20 cellular contexts compared by ENCODE assay signal in genomic region chr16:88512728-88513674, GRCh38.
"Had no signal": no experiment of that assay in that cellular context is flagged by ENCODE, and none has a peak within 500 bp of the region (broad histone marks: within the 10 kb centered on the region; RNA-seq: fewer than 3 reads in every experiment).

No MANE protein-coding gene starts in this region.

- H3K36me3 ChIP-seq: esophagus muscularis mucosa, suprapubic skin, transverse colon, vagina had no signal

- H3K4me1 ChIP-seq: esophagus muscularis mucosa had no signal

- DNase-seq: activated CD4-positive, alpha-beta T cell treated with anti-CD3 and anti-CD28 coated beads, Interleukin-2, amount 50 U/mL, for 1 hour; activated CD4-positive, CD25-positive, alpha-beta regulatory T cell treated with anti-CD3 and anti-CD28 coated beads, Interleukin-2, amount 50 U/mL, for 72 hours; activated CD8-positive, alpha-beta memory T cell treated with anti-CD3 and anti-CD28 coated beads, Interleukin-2, amount 50 U/mL, for 4 hours; activated naive CD4-positive, alpha-beta T cell treated with anti-CD3 and anti-CD28 coated beads for 36 hours; activated T-cell treated with anti-CD3 and anti-CD28 coated beads, Interleukin-2, amount 50 U/mL, for 4 hours; anterior cingulate cortex; cerebellar nuclear complex; cortex of kidney; effector CD4-positive, alpha-beta T cell; stimulated activated naive B cell treated with anti-CD40 and anti-IgM and Interleukin-4, amounts not matched to agents 10 μg/mL and 1 μg/mL and 100 μg/mL, for 72 hours; T-cell; T-helper 9 cell; transverse colon had no signal

- H3K36me3 Mint-ChIP-seq: natural killer cell treated with Interleukin-12 subunit alpha and Interleukin-12 subunit beta and Interleukin-15 and Interleukin-18, amount 100 ng/mL, for 72 hours had no signal

- H3K9me3 Mint-ChIP-seq: activated naive CD4-positive, alpha-beta T cell treated with anti-CD3 and anti-CD28 coated beads for 36 hours; activated T-cell treated with anti-CD3 and anti-CD28 coated beads, Interleukin-2, amount 50 U/mL, for 4 hours; memory B cell; natural killer cell treated with Interleukin-12 subunit alpha and Interleukin-12 subunit beta and Interleukin-15 and Interleukin-18, amount 100 ng/mL, for 72 hours; T-cell had no signal

- H3K27ac ChIP-seq: esophagus muscularis mucosa, parathyroid adenoma, suprapubic skin, transverse colon, vagina, VCaP had no signal

- ATAC-seq: activated T-cell treated with anti-CD3 and anti-CD28 coated beads, Interleukin-2, amount 50 U/mL, for 4 hours; stimulated activated naive B cell treated with anti-CD40 and anti-IgM and Interleukin-4, amounts not matched to agents 10 μg/mL and 1 μg/mL and 100 μg/mL, for 72 hours; T-cell had no signal

- H3K4me3 Mint-ChIP-seq: activated naive CD4-positive, alpha-beta T cell treated with anti-CD3 and anti-CD28 coated beads for 36 hours; activated T-cell treated with anti-CD3 and anti-CD28 coated beads, Interleukin-2, amount 50 U/mL, for 4 hours; memory B cell; natural killer cell treated with Interleukin-12 subunit alpha and Interleukin-12 subunit beta and Interleukin-15 and Interleukin-18, amount 100 ng/mL, for 72 hours; stimulated activated naive B cell treated with anti-CD40 and anti-IgM and Interleukin-4, amounts not matched to agents 10 μg/mL and 1 μg/mL and 100 μg/mL, for 72 hours; T-cell had no signal

- H3K4me3 ChIP-seq: esophagus muscularis mucosa, suprapubic skin, transverse colon, vagina had no signal

- H3K27me3 ChIP-seq: suprapubic skin, transverse colon, vagina had no signal

- H3K27ac Mint-ChIP-seq: activated naive CD4-positive, alpha-beta T cell treated with anti-CD3 and anti-CD28 coated beads for 36 hours; memory B cell; T-cell had no signal

- H3K4me1 Mint-ChIP-seq: T-cell had no signal

- H3K27me3 Mint-ChIP-seq: memory B cell; natural killer cell treated with Interleukin-12 subunit alpha and Interleukin-12 subunit beta and Interleukin-15 and Interleukin-18, amount 100 ng/mL, for 72 hours; T-cell had no signal

- H3K9ac ChIP-seq: parathyroid adenoma had no signal
